ENCODE assay signal across 8 cellular contexts in genomic region chr6:144285548-144285797, GRCh38. TPM values are rescaled to one million over a fixed set of nuclear protein-coding genes. Genes with fewer than 3 reads are reported as not detected.
DNase-seq lines count a peak whose midpoint lies in the region; ATAC-seq, FAIRE-seq and TF ChIP-seq lines count a peak whose summit lies in the region.

No MANE protein-coding gene starts in this region.

- in situ Hi-C loops in HepG2 (cut with HindIII; ENCODE audit: extremely low pct_ligation_motif_present, low pct_unique_long_range_greater_than_20kb) = loop anchor here (5.0 kb wide), 1 partner anchor 68 kb away; no protein-coding TSS in a partner anchor

- peak overlapping the region; percentile 90 for H3K4me3 Mint-ChIP-seq in activated naive CD8-positive, alpha-beta T cell treated with anti-CD3 and anti-CD28 coated beads, Interleukin-2, amount 50 U/mL, for 24 hours

- no peak overlapping the region for H2AFZ ChIP-seq in HepG2 (ENCODE audit: low read length)

- BruUV-seq in HepG2 (replicated peaks; lab: Mats Ljungman, UMichigan) = no TSS peak

- H3K4me3 ChIP-seq in HepG2 (replicated peaks in 1 of 3; ENCODE audit: insufficient read depth in 1 of 3, low read depth in 2 of 3, low read length in 3 of 3) (peak overlapping the region; percentile 87 to 99 (median 89)), tibial nerve (peak overlapping the region; percentile 65 to 96 (median 85))

- POLR2A ChIA-PET in HepG2 (lab: Yijun Ruan, JAX) = interaction anchor here (0.8 to 2.5 kb wide), 6 partner anchors 12 to 196 kb away, joined by 3 to 21 read pairs (median 7); no protein-coding TSS in a partner anchor

- H3K36me3 Mint-ChIP-seq in activated naive CD8-positive, alpha-beta T cell treated with anti-CD3 and anti-CD28 coated beads, Interleukin-2, amount 50 U/mL, for 24 hours (ENCODE audit: low read depth) = no peaks in the 10 kb centered on the region

- FAIRE-seq in GM19239 (lab: Jason Lieb, UNC) = no peak
- no peak for FAIRE-seq in HepG2 (lab: Jason Lieb, UNC)

- peaks cover 0 to 3% of the 10 kb centered on the region in 2 experiments; a peak in 1 of 5 replicates for H3K27me3 ChIP-seq in HepG2 (ENCODE audit: control insufficient read depth in 1 of 2, insufficient read depth in 2 of 2, low read length in 2 of 2)
- H3K27me3 ChIP-seq in tibial nerve = no peaks in the 10 kb centered on the region

- peaks cover 43% of the 10 kb centered on the region for H3K4me1 ChIP-seq in HepG2 (ENCODE audit: insufficient read depth, low read length)
- H3K4me1 ChIP-seq in tibial nerve = peaks cover 0 to 35% (median 9%) of the 10 kb centered on the region in 4 donors

- peak overlapping the region; percentile 67 for H3K27ac Mint-ChIP-seq in activated naive CD8-positive, alpha-beta T cell treated with anti-CD3 and anti-CD28 coated beads, Interleukin-2, amount 50 U/mL, for 24 hours

- H3K79me2 ChIP-seq in HepG2 (ENCODE audit: insufficient read depth, low read length) = peaks cover 66% of the 10 kb centered on the region

- ATAC-seq in HG03064 (IDR thresholded peaks at IDR 0.05; ENCODE audit: low read depth, unreplicated experiment) (peak; percentile 10), HepG2 (no peak)
- peak; percentile 29 for ATAC-seq in activated naive CD8-positive, alpha-beta T cell treated with anti-CD3 and anti-CD28 coated beads, Interleukin-2, amount 50 U/mL, for 24 hours

- H3K9me3 ChIP-seq in HepG2 (ENCODE audit: low read length) (no peaks in the 10 kb centered on the region), tibial nerve (no peaks in the 10 kb centered on the region)

- H3K36me3 ChIP-seq in HepG2 (replicated peaks in 1 of 2; ENCODE audit: control insufficient read depth in 1 of 2, insufficient read depth in 2 of 2, low read length in 2 of 2) (peaks cover 4 to 15% of the 10 kb centered on the region in 2 experiments; a peak in 3 of 5 replicates), tibial nerve (peaks cover 0 to 4% (median 0%) of the 10 kb centered on the region in 3 donors)

- H3K4me2 ChIP-seq in HepG2 (ENCODE audit: low read depth, low read length) = peak overlapping the region; percentile 96

- no peak for TF ChIP-seq POLR2A in HepG2 (IDR thresholded peaks at IDR 0.05; ENCODE audit: insufficient read depth in 1 of 2, low read depth in 2 of 2, low read length in 2 of 2)
- TF ChIP-seq POLR2A in tibial nerve (IDR thresholded peaks at IDR 0.05) = no peak

- TF ChIP-seq CTCF in HepG2 (CRISPR knock-in tag; IDR thresholded peaks at IDR 0.05) (no peak), tibial nerve (IDR thresholded peaks at IDR 0.05) (no peak)

- H3K27ac ChIP-seq in HepG2 (ENCODE audit: extremely low read length, insufficient read depth, low read length) (peak overlapping the region; percentile 88), tibial nerve (peak overlapping the region; percentile 84 to 99 (median 96))

- peaks cover 42% of the 10 kb centered on the region for H3K27me3 Mint-ChIP-seq in activated naive CD8-positive, alpha-beta T cell treated with anti-CD3 and anti-CD28 coated beads, Interleukin-2, amount 50 U/mL, for 24 hours

- intact Hi-C loops in HepG2 (cut with micrococcal nuclease; ENCODE audit: unreplicated experiment) = loop anchor here (5.0 kb wide), 2 partner anchors 37 to 152 kb away; no protein-coding TSS in a partner anchor

- WGBS in HepG2 (ENCODE audit: low lambda C conversion rate) = under 1% methylated on average over 15 of the region's 15 CpGs
- 0% methylated on average over 15 of the region's 15 CpGs for WGBS in tibial nerve, 2 donors

- CTCF ChIA-PET in HepG2 (lab: Yijun Ruan, JAX; ENCODE audit: low intra/inter-chr PET ratio, low total read pairs) = no interaction called here

- TF ChIP-seq EP300 in HepG2 (IDR thresholded peaks at IDR 0.05; ENCODE audit: low read depth in 2 of 2, low read length in 2 of 2) = 0 out of 4 replicates have a peak, but pooled peaks of 1 of the 2 experiments have one; percentile 1
- no peak for TF ChIP-seq EP300 in HepG2 (CRISPR knock-in tag; IDR thresholded peaks at IDR 0.05; ENCODE audit: borderline replicate concordance)
- TF ChIP-seq EP300 in tibial nerve (IDR thresholded peaks at IDR 0.05) = no peak

- DNase-seq in GM19239 (ENCODE audit: insufficient read length, low spot score) = peak; percentile 20
- DNase-seq in activated naive CD8-positive, alpha-beta T cell treated with anti-CD3 and anti-CD28 coated beads, Interleukin-2, amount 50 U/mL, for 24 hours = peak; percentile 15
- DNase-seq in HepG2 (ENCODE audit: low spot score) = no peak
- DNase-seq in tibial nerve (ENCODE audit: low spot score in 2 of 2) = no peak
- no peak for DNase-seq in NCI-H2029 treated with DMSO at 0.1 percent for 48 hours (lab: John Stamatoyannopoulos, UW)
- DNase-seq in NCI-H446 (lab: John Stamatoyannopoulos, UW) = no peak
- no peak for DNase-seq in EL

- peak overlapping the region; percentile 84 for H3K9ac ChIP-seq in HepG2 (ENCODE audit: insufficient read depth, low read depth, low read length)

- TF ChIP-seq RAD21 in HepG2 (CRISPR knock-in tag; IDR thresholded peaks at IDR 0.05) = no peak

- no peaks in the 10 kb centered on the region for H3K9me3 Mint-ChIP-seq in activated naive CD8-positive, alpha-beta T cell treated with anti-CD3 and anti-CD28 coated beads, Interleukin-2, amount 50 U/mL, for 24 hours

- peaks cover 13% of the 10 kb centered on the region for H4K20me1 ChIP-seq in HepG2 (ENCODE audit: insufficient read depth, low read length)

- H3K4me1 Mint-ChIP-seq in activated naive CD8-positive, alpha-beta T cell treated with anti-CD3 and anti-CD28 coated beads, Interleukin-2, amount 50 U/mL, for 24 hours = peaks cover 28% of the 10 kb centered on the region

TF ChIP-seq in HepG2, 621 proteins besides CTCF, POLR2A, EP300 and RAD21 (continues in another document):
- TF ChIP-seq ISX (CRISPR knock-in tag; conservative IDR thresholded peaks at IDR 0.05) (no peak), ZMYM2 (CRISPR knock-in tag; IDR thresholded peaks at IDR 0.05) (no peak), TRIM22 (IDR thresholded peaks at IDR 0.05) (no peak), CEBPB (IDR thresholded peaks at IDR 0.05; ENCODE audit: borderline replicate concordance, low read depth, low read length) (peak; percentile 75; the same call in 1 of the 2 replicates), HNRNPL (IDR thresholded peaks at IDR 0.05; ENCODE audit: low read depth, low read length) (no peak), SATB2 (CRISPR knock-in tag; IDR thresholded peaks at IDR 0.05) (0 out of 2 replicates have a peak, but pooled peaks have one; percentile 48), ASH2L (IDR thresholded peaks at IDR 0.05; ENCODE audit: insufficient read length, low read depth, low read length) (peak; percentile 58), ZSCAN30 (CRISPR knock-in tag; IDR thresholded peaks at IDR 0.05) (0 out of 2 replicates have a peak, but pooled peaks have one; percentile 21)

RNA-seq across cellular contexts. Expression of gene UTRN, which starts 0.3 kb away (rescaled TPM):
- total RNA-seq in HepG2 (2016; rRNA removed; fragmentation: Illumina TruSeq; extraction: Trizol) (85.4 and 102 TPM in 2 replicates), tibial nerve (100 to 1,000 TPM; 279 to 370 (median 307) TPM)
- total RNA-seq in HepG2 (2016; cell fraction: cytosol; rRNA removed; fragmentation: Illumina TruSeq; extraction: Trizol; ENCODE audit: low read depth) = 31.3 and 33.8 TPM in 2 replicates
- total RNA-seq in HepG2 (2016; cell fraction: insoluble cytoplasmic fraction; rRNA removed; fragmentation: Illumina TruSeq; extraction: Trizol) = 82.8 and 99.8 TPM in 2 replicates
- total RNA-seq in HepG2 (2016; cell fraction: membrane; rRNA removed; fragmentation: Illumina TruSeq; extraction: Trizol) = 24.5 and 25.3 TPM in 2 replicates
- 238 and 263 TPM in 2 replicates for total RNA-seq in HepG2 (2016; cell fraction: nucleus; rRNA removed; fragmentation: Illumina TruSeq; extraction: Trizol)
- polyA plus RNA-seq in HepG2 (2011; rRNA removed) = 116 and 119 TPM in 2 replicates
- polyA plus RNA-seq in HepG2 (2011; cell fraction: cytosol; rRNA removed) = 80.3 and 114 TPM in 2 replicates
- polyA plus RNA-seq in HepG2 (2011; cell fraction: nucleus; rRNA removed) = 157 and 177 TPM in 2 replicates
- polyA plus RNA-seq in HepG2 (2012) = 163 and 168 TPM in 2 replicates
- polyA plus RNA-seq in HepG2 (2016; cell fraction: cytosol; fragmentation: Illumina TruSeq; extraction: Trizol; ENCODE audit: low read depth) = 1.2 and 1.7 TPM in 2 replicates
- 32.6 and 33.9 TPM in 2 replicates for polyA plus RNA-seq in HepG2 (2016; cell fraction: insoluble cytoplasmic fraction; fragmentation: Illumina TruSeq; extraction: Trizol; ENCODE audit: low read depth)
- polyA plus RNA-seq in HepG2 (2016; cell fraction: membrane; fragmentation: Illumina TruSeq; extraction: Trizol; ENCODE audit: low read depth) = 2.6 and 3.8 TPM in 2 replicates
- 41.1 and 45.1 TPM in 2 replicates for polyA plus RNA-seq in HepG2 (2016; cell fraction: nucleus; fragmentation: Illumina TruSeq; extraction: Trizol; ENCODE audit: insufficient read depth, low read depth)
- polyA minus RNA-seq in HepG2 (2011; rRNA and poly(A)+ RNA removed; ENCODE audit: low replicate concordance) = 15.6 and 209 TPM in 2 replicates
- polyA minus RNA-seq in HepG2 (2011; cell fraction: cytosol; rRNA and poly(A)+ RNA removed) = 248 and 267 TPM in 2 replicates
- polyA minus RNA-seq in HepG2 (2011; cell fraction: nucleus; rRNA and poly(A)+ RNA removed) = 1,476 and 1,554 TPM in 2 replicates

Comparison
In these comparisons a context has a peak if more than half of its experiments do, and no peak if none do; other contexts are left out.
1. DNase-seq: peak in GM19239 (single experiment) and activated naive CD8-positive, alpha-beta T cell treated with anti-CD3 and anti-CD28 coated beads, Interleukin-2, amount 50 U/mL, for 24 hours (single experiment); none in HepG2 (single experiment), tibial nerve (0 of 2), NCI-H2029 treated with DMSO at 0.1 percent for 48 hours (single experiment), NCI-H446 (0 of 2) and EL (single experiment).